Comparison of ENCODE assay signal across 8 cellular contexts in genomic region chr1:89820423-89821321, GRCh38. TPM values are rescaled to one million over a fixed set of nuclear protein-coding genes. Genes with fewer than 3 reads are reported as not detected.
DNase-seq lines count a peak whose midpoint lies in the region; TF ChIP-seq lines count a peak whose summit lies in the region.

Gene LRRC8D (plus strand): TSS chr1:89821032. CDS start chr1:89933069, 112,037 bp downstream.

- peak; percentile 82 for DNase-seq in Caki2 (ENCODE audit: low read depth)
- DNase-seq in GM20000 (ENCODE audit: low spot score) = peak; percentile 91
- peak; percentile 85 for DNase-seq in HT-29 (ENCODE audit: low spot score)
- peak; percentile 87 for DNase-seq in NOMO-1 treated with DMSO at 0.1 percent for 48 hours (lab: John Stamatoyannopoulos, UW; ENCODE audit: unreplicated experiment)
- peak; percentile 55 for DNase-seq in activated CD8-positive, alpha-beta memory T cell treated with anti-CD3 and anti-CD28 coated beads, Interleukin-2, amount 50 U/mL, for 4 hours
- peak; percentile 87 for DNase-seq in endothelial cell (ENCODE audit: low spot score)
- peak; percentile 55 to 83 for DNase-seq in mesothelial cell of epicardium (ENCODE audit: low spot score in 2 of 2, unreplicated experiment in 2 of 2)
- DNase-seq in stimulated activated CD8-positive, alpha-beta memory T cell treated with anti-CD3 and anti-CD28 coated beads, Interleukin-2, amount 100 ng/mL, for 1 hour (ENCODE audit: low read depth in 2 of 2) = peak; percentile 21 to 31

- H3K36me3 Mint-ChIP-seq in endothelial cell (ENCODE audit: low read depth, unreplicated experiment) = peaks cover 4% of the 10 kb centered on the region
- H3K36me3 Mint-ChIP-seq in mesothelial cell of epicardium = peaks cover 1% of the 10 kb centered on the region

- H3K4me1 Mint-ChIP-seq in endothelial cell (ENCODE audit: unreplicated experiment) (peaks cover 18% of the 10 kb centered on the region), mesothelial cell of epicardium (peaks cover 24% of the 10 kb centered on the region)

- H3K27me3 Mint-ChIP-seq in endothelial cell (ENCODE audit: unreplicated experiment) (peaks cover 10% of the 10 kb centered on the region), mesothelial cell of epicardium (ENCODE audit: low read depth) (peaks cover 8% of the 10 kb centered on the region)

- in situ Hi-C loops in Caki2 (cut with HindIII; ENCODE audit: low pct_unique_long_range_greater_than_20kb, low sequenced_read_pairs) = no loop called here

- TF ChIP-seq CTCF in GM20000 (IDR thresholded peaks at IDR 0.05; ENCODE audit: extremely low read depth, missing control alignments) = no peak
- no peak for TF ChIP-seq CTCF in endothelial cell (IDR thresholded peaks at IDR 0.05; ENCODE audit: unreplicated experiment)
- no peak for TF ChIP-seq CTCF in mesothelial cell of epicardium (IDR thresholded peaks at IDR 0.05; ENCODE audit: unreplicated experiment)

- peak within 1 kb of the TSS; percentile 25 for H3K27ac Mint-ChIP-seq in endothelial cell (ENCODE audit: unreplicated experiment)
- H3K27ac Mint-ChIP-seq in mesothelial cell of epicardium = peak within 1 kb of the TSS; percentile 87

- no peaks in the 10 kb centered on the region for H3K9me3 Mint-ChIP-seq in endothelial cell (ENCODE audit: unreplicated experiment)
- no peaks in the 10 kb centered on the region for H3K9me3 Mint-ChIP-seq in mesothelial cell of epicardium

- H3K4me3 Mint-ChIP-seq in endothelial cell (ENCODE audit: unreplicated experiment) (peak within 1 kb of the TSS; percentile 94), mesothelial cell of epicardium (peak within 1 kb of the TSS; percentile 84)

RNA-seq across cellular contexts. Expression of gene LRRC8D, which starts in this region (rescaled TPM):
- total RNA-seq in Caki2 (2014; rRNA removed; shearing (Covaris generic); ENCODE audit: low replicate concordance) = 28.5 and 38.4 TPM in 2 replicates
- 16.7 and 17.0 TPM in 2 replicates for total RNA-seq in HT-29 (2014; rRNA removed; shearing (Covaris generic))
- 33.9 TPM for total RNA-seq in endothelial cell (ENCODE audit: unreplicated experiment)
- total RNA-seq in mesothelial cell of epicardium = 18.1 to 22.6 TPM (median 21.5 TPM) in 3 replicates

Comparison
In these comparisons a context has a peak if more than half of its experiments do, and no peak if none do; other contexts are left out.
1. Peak in every context shown above with its lines: DNase-seq.
2. DNase-seq: peak in every context shown above with its lines; median percentile 91 in GM20000; 87 in NOMO-1 treated with DMSO at 0.1 percent for 48 hours; 87 in endothelial cell; 85 in HT-29; 82 in Caki2; 69 in mesothelial cell of epicardium; 55 in activated CD8-positive, alpha-beta memory T cell treated with anti-CD3 and anti-CD28 coated beads, Interleukin-2, amount 50 U/mL, for 4 hours; 26 in stimulated activated CD8-positive, alpha-beta memory T cell treated with anti-CD3 and anti-CD28 coated beads, Interleukin-2, amount 100 ng/mL, for 1 hour.